In the genomic region with DNA sequence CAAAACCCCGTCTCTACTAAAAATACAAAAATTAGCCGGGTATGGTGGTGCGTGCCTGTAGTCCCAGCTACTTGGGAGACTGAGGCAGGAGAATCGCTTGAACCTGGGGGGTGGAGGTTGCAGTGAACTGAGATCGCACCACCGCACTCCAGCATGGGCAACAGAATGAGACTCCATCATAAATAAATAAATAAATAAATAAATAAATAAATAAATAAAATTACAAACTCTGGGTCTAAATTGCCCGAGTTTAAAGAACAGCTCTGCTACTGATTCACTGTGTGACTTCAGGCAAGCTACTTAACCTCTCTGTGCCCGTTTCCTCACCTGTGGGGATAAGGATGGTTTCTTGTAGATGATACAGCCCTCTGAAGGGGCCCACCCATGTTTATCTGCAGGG, we compare ENCODE assay signal across 2 cellular contexts. TPM values are rescaled to one million over a fixed set of nuclear protein-coding genes. Genes with fewer than 3 reads are reported as not detected.
"Had no signal": no experiment of that assay in that cellular context is flagged by ENCODE, and none has a peak within 500 bp of the region (broad histone marks: within the 10 kb centered on the region; RNA-seq: fewer than 3 reads in every experiment).

No MANE protein-coding gene starts in this region.

RNA-seq across cellular contexts. Expression of a gene that starts 18.6 kb away (rescaled TPM):
- total RNA-seq: H4 had no signal

RNA-seq across cellular contexts. Expression of a gene that starts 31.1 kb away (rescaled TPM):
- total RNA-seq: H4 had no signal
- polyA plus RNA-seq: IgD-negative memory B cell had no signal
